ENCODE assay signal across 15 cellular contexts in genomic region chr5:176739461-176740051, GRCh38.
DNase-seq lines count a peak whose midpoint lies in the region; ATAC-seq and TF ChIP-seq lines count a peak whose summit lies in the region.
"Had no signal": no experiment of that assay in that cellular context is flagged by ENCODE, and none has a peak within 500 bp of the region (broad histone marks: within the 10 kb centered on the region; RNA-seq: fewer than 3 reads in every experiment).

No MANE protein-coding gene starts in this region.

- H3K27me3 Mint-ChIP-seq in endothelial cell (ENCODE audit: unreplicated experiment): peaks cover 21% of the 10 kb centered on the region

- DNase-seq in SHP77 (lab: John Stamatoyannopoulos, UW) (peak; percentile 7 to 43), SHP77 treated with DMSO at 0.1 percent for 48 hours (lab: John Stamatoyannopoulos, UW) (no peak), NCI-H2029 treated with DMSO at 0.1 percent for 48 hours (lab: John Stamatoyannopoulos, UW) (peak; percentile 83), endothelial cell (ENCODE audit: low spot score) (peak; percentile 16), mucosa of gallbladder (ENCODE audit: low spot score) (no peak)
- DNase-seq: gastrocnemius medialis; Kasumi-1; NCI-H526 treated with DMSO at 0.1 percent for 48 hours; Right ventricle myocardium superior; stimulated activated CD4-positive, alpha-beta T cell treated with anti-CD3 and anti-CD28 coated beads, Interleukin-12 subunit alpha, Interleukin-12 subunit beta, amount 100 ng/mL, for 4 hours had no signal

- peak overlapping the region; percentile 17 for H3K27ac ChIP-seq in temporal lobe (ENCODE audit: low read depth, low read length)
- H3K27ac ChIP-seq: gastrocnemius medialis, left lung, neutrophil had no signal

- no peak overlapping the region for H3K27ac Mint-ChIP-seq in endothelial cell (ENCODE audit: unreplicated experiment)

- H3K36me3 Mint-ChIP-seq in endothelial cell (ENCODE audit: low read depth, unreplicated experiment): peaks cover 8% of the 10 kb centered on the region

- H3K9me3 Mint-ChIP-seq in endothelial cell (ENCODE audit: unreplicated experiment): no peaks in the 10 kb centered on the region

- H3K4me1 Mint-ChIP-seq in endothelial cell (ENCODE audit: unreplicated experiment): peaks cover 13% of the 10 kb centered on the region

- TF ChIP-seq CTCF in endothelial cell (IDR thresholded peaks at IDR 0.05; ENCODE audit: unreplicated experiment): no peak

- no peak overlapping the region for H3K4me3 Mint-ChIP-seq in endothelial cell (ENCODE audit: unreplicated experiment)

- ATAC-seq in HG02678 (IDR thresholded peaks at IDR 0.05; ENCODE audit: unreplicated experiment) (no peak), GM19452 (IDR thresholded peaks at IDR 0.05; ENCODE audit: unreplicated experiment) (no peak)
- ATAC-seq: gastrocnemius medialis, left lung had no signal

Comparison
In these comparisons a context has a peak if more than half of its experiments do, and no peak if none do; other contexts are left out.
1. DNase-seq: peak in SHP77 (2 of 2), NCI-H2029 treated with DMSO at 0.1 percent for 48 hours (single experiment) and endothelial cell (single experiment); none in SHP77 treated with DMSO at 0.1 percent for 48 hours (single experiment) and mucosa of gallbladder (single experiment).